13 cellular contexts compared by ENCODE assay signal in the genomic region with DNA sequence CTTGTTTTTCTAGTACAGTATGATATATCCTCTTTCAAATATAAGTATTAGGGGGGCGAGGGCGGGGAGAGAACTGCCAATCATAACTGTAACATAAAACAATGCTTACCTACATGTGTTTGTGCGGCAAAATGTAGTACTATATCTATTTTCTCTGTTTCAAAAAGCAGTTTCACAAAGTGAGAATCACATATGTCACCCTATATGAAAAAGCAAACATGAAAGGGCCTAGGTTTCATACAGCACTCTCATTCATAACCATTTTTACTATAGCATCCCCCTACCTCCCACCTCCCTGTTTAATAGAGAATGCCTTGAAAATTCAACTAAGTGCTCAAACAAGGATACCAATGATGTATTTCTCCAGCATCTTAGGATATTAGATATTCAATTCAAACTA.
"Had no signal": no experiment of that assay in that cellular context is flagged by ENCODE, and none has a peak within 500 bp of the region (broad histone marks: within the 10 kb centered on the region; RNA-seq: fewer than 3 reads in every experiment).

No MANE protein-coding gene starts in this region.

- H3K9me3 Mint-ChIP-seq: mesothelial cell of epicardium; neural crest cell; stimulated activated naive CD8-positive, alpha-beta T cell treated with anti-CD3 and anti-CD28 coated beads, Interleukin-15, Interleukin-2, amounts not matched to agents 100 ng/mL and 50 ng/mL, for 24 hours had no signal

- H3K4me3 Mint-ChIP-seq: mesothelial cell of epicardium; neural crest cell; stimulated activated naive CD8-positive, alpha-beta T cell treated with anti-CD3 and anti-CD28 coated beads, Interleukin-15, Interleukin-2, amounts not matched to agents 100 ng/mL and 50 ng/mL, for 24 hours had no signal

- ATAC-seq: esophagus mucosa, left cardiac atrium, lower lobe of right lung, sciatic nerve, upper lobe of right lung had no signal

- H3K27me3 Mint-ChIP-seq: stimulated activated naive CD8-positive, alpha-beta T cell treated with anti-CD3 and anti-CD28 coated beads, Interleukin-15, Interleukin-2, amounts not matched to agents 100 ng/mL and 50 ng/mL, for 24 hours had no signal

- DNase-seq: activated CD4-positive, CD25-positive, alpha-beta regulatory T cell; activated CD8-positive, alpha-beta memory T cell treated with anti-CD3 and anti-CD28 coated beads for 24 hours; left cardiac atrium; lower lobe of right lung; stimulated activated CD4-positive, alpha-beta T cell treated with anti-CD3 and anti-CD28 coated beads, Interleukin-12 subunit alpha, Interleukin-12 subunit beta, amount 100 ng/mL, for 4 hours; T-helper 2 cell; testis; upper lobe of right lung had no signal

- H3K27ac Mint-ChIP-seq: mesothelial cell of epicardium; stimulated activated naive CD8-positive, alpha-beta T cell treated with anti-CD3 and anti-CD28 coated beads, Interleukin-15, Interleukin-2, amounts not matched to agents 100 ng/mL and 50 ng/mL, for 24 hours had no signal
